ENCODE assay signal across 2 cellular contexts in the genomic region with DNA sequence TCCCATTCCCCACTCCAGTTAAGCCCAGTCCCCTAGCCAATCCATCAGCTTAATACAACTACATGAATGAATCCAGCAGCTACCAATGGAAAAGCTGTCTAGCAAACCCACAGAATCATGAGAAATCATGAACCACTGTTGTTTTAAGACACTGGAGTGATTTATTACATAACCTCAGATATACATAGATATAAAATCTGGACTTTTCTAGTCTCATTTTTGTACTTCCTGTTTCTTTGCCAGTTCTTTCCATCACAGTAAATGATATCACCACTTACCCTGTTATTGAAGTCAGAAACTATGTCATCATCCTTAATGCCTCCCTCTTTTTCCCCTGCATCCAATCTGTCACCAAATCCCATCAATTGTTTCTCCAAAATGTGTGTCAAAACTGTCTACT.
TF ChIP-seq lines count a peak whose summit lies in the region.

No MANE protein-coding gene starts in this region.

TF ChIP-seq in IMR-90, 13 proteins besides CTCF, POLR2A, EP300 and RAD21:
- TF ChIP-seq, protein P1, sequence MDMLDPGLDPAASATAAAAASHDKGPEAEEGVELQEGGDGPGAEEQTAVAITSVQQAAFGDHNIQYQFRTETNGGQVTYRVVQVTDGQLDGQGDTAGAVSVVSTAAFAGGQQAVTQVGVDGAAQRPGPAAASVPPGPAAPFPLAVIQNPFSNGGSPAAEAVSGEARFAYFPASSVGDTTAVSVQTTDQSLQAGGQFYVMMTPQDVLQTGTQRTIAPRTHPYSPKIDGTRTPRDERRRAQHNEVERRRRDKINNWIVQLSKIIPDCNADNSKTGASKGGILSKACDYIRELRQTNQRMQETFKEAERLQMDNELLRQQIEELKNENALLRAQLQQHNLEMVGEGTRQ (IDR thresholded peaks at IDR 0.05; ENCODE audit: low read depth, low read length): no peak

TF ChIP-seq in GM23338, 12 proteins besides CTCF, POLR2A, EP300 and RAD21:
- TF ChIP-seq NANOG (IDR thresholded peaks at IDR 0.05; ENCODE audit: borderline replicate concordance) (no peak), ZNF114 (CRISPR knock-in tag; IDR thresholded peaks at IDR 0.05) (no peak), EZH2phosphoT487 (IDR thresholded peaks at IDR 0.05; ENCODE audit: unreplicated experiment) (no peak), ZNF331 (CRISPR knock-in tag; IDR thresholded peaks at IDR 0.05; ENCODE audit: low read depth) (no peak), CREB1 (CRISPR knock-in tag; IDR thresholded peaks at IDR 0.05; ENCODE audit: low read depth) (no peak), POLR2AphosphoS5 (IDR thresholded peaks at IDR 0.05; ENCODE audit: low read depth) (no peak), JUNB (IDR thresholded peaks at IDR 0.05; ENCODE audit: unreplicated experiment) (no peak), EZH2 (IDR thresholded peaks at IDR 0.05; ENCODE audit: low read depth, unreplicated experiment) (no peak), STAT1 (IDR thresholded peaks at IDR 0.05; ENCODE audit: unreplicated experiment) (no peak)
- TF ChIP-seq, protein P2, sequence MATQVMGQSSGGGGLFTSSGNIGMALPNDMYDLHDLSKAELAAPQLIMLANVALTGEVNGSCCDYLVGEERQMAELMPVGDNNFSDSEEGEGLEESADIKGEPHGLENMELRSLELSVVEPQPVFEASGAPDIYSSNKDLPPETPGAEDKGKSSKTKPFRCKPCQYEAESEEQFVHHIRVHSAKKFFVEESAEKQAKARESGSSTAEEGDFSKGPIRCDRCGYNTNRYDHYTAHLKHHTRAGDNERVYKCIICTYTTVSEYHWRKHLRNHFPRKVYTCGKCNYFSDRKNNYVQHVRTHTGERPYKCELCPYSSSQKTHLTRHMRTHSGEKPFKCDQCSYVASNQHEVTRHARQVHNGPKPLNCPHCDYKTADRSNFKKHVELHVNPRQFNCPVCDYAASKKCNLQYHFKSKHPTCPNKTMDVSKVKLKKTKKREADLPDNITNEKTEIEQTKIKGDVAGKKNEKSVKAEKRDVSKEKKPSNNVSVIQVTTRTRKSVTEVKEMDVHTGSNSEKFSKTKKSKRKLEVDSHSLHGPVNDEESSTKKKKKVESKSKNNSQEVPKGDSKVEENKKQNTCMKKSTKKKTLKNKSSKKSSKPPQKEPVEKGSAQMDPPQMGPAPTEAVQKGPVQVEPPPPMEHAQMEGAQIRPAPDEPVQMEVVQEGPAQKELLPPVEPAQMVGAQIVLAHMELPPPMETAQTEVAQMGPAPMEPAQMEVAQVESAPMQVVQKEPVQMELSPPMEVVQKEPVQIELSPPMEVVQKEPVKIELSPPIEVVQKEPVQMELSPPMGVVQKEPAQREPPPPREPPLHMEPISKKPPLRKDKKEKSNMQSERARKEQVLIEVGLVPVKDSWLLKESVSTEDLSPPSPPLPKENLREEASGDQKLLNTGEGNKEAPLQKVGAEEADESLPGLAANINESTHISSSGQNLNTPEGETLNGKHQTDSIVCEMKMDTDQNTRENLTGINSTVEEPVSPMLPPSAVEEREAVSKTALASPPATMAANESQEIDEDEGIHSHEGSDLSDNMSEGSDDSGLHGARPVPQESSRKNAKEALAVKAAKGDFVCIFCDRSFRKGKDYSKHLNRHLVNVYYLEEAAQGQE (IDR thresholded peaks at IDR 0.05; ENCODE audit: unreplicated experiment): no peak
- TF ChIP-seq, protein P3, sequence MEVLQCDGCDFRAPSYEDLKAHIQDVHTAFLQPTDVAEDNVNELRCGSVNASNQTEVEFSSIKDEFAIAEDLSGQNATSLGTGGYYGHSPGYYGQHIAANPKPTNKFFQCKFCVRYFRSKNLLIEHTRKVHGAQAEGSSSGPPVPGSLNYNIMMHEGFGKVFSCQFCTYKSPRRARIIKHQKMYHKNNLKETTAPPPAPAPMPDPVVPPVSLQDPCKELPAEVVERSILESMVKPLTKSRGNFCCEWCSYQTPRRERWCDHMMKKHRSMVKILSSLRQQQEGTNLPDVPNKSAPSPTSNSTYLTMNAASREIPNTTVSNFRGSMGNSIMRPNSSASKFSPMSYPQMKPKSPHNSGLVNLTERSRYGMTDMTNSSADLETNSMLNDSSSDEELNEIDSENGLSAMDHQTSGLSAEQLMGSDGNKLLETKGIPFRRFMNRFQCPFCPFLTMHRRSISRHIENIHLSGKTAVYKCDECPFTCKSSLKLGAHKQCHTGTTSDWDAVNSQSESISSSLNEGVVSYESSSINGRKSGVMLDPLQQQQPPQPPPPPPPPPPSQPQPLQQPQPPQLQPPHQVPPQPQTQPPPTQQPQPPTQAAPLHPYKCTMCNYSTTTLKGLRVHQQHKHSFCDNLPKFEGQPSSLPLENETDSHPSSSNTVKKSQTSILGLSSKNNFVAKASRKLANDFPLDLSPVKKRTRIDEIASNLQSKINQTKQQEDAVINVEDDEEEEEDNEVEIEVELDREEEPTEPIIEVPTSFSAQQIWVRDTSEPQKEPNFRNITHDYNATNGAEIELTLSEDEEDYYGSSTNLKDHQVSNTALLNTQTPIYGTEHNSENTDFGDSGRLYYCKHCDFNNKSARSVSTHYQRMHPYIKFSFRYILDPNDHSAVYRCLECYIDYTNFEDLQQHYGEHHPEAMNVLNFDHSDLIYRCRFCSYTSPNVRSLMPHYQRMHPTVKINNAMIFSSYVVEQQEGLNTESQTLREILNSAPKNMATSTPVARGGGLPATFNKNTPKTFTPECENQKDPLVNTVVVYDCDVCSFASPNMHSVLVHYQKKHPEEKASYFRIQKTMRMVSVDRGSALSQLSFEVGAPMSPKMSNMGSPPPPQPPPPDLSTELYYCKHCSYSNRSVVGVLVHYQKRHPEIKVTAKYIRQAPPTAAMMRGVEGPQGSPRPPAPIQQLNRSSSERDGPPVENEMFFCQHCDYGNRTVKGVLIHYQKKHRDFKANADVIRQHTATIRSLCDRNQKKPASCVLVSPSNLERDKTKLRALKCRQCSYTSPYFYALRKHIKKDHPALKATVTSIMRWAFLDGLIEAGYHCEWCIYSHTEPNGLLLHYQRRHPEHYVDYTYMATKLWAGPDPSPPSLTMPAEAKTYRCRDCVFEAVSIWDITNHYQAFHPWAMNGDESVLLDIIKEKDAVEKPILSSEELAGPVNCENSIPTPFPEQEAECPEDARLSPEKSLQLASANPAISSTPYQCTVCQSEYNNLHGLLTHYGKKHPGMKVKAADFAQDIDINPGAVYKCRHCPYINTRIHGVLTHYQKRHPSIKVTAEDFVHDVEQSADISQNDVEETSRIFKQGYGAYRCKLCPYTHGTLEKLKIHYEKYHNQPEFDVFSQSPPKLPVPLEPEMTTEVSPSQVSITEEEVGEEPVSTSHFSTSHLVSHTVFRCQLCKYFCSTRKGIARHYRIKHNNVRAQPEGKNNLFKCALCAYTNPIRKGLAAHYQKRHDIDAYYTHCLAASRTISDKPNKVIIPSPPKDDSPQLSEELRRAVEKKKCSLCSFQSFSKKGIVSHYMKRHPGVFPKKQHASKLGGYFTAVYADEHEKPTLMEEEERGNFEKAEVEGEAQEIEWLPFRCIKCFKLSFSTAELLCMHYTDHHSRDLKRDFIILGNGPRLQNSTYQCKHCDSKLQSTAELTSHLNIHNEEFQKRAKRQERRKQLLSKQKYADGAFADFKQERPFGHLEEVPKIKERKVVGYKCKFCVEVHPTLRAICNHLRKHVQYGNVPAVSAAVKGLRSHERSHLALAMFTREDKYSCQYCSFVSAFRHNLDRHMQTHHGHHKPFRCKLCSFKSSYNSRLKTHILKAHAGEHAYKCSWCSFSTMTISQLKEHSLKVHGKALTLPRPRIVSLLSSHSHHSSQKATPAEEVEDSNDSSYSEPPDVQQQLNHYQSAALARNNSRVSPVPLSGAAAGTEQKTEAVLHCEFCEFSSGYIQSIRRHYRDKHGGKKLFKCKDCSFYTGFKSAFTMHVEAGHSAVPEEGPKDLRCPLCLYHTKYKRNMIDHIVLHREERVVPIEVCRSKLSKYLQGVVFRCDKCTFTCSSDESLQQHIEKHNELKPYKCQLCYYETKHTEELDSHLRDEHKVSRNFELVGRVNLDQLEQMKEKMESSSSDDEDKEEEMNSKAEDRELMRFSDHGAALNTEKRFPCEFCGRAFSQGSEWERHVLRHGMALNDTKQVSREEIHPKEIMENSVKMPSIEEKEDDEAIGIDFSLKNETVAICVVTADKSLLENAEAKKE (CRISPR knock-in tag; IDR thresholded peaks at IDR 0.05): no peak
